ENCODE assay signal across 10 cellular contexts in genomic region chr12:53208877-53209463, GRCh38. TPM values are rescaled to one million over a fixed set of nuclear protein-coding genes. Genes with fewer than 3 reads are reported as not detected.
A peak's percentile ranks its signal among the peaks of the same experiment; 100 is the strongest.
DNase-seq lines count a peak whose midpoint lies in the region; ATAC-seq and TF ChIP-seq lines count a peak whose summit lies in the region.
"Had no signal": no experiment of that assay in that cellular context is flagged by ENCODE, and none has a peak within 500 bp of the region (broad histone marks: within the 10 kb centered on the region; RNA-seq: fewer than 3 reads in every experiment).

No MANE protein-coding gene starts in this region.

- no peaks in the 10 kb centered on the region for H3K9me3 Mint-ChIP-seq in central memory CD8-positive, alpha-beta T cell

- H3K4me1 ChIP-seq in ascending aorta = peaks cover 0 to 4% of the 10 kb centered on the region in 2 donors

- no peaks in the 10 kb centered on the region for H3K27me3 ChIP-seq in ascending aorta

- peak overlapping the region; percentile 78 for H3K4me3 Mint-ChIP-seq in central memory CD8-positive, alpha-beta T cell

- peaks cover 38 to 43% of the 10 kb centered on the region in 2 donors for H3K36me3 ChIP-seq in ascending aorta

- no peaks in the 10 kb centered on the region for H3K27me3 Mint-ChIP-seq in central memory CD8-positive, alpha-beta T cell

- peaks cover 63% of the 10 kb centered on the region for H3K4me1 Mint-ChIP-seq in central memory CD8-positive, alpha-beta T cell

- no peaks in the 10 kb centered on the region for H3K9me3 ChIP-seq in ascending aorta

- no peak for TF ChIP-seq CTCF in ascending aorta (IDR thresholded peaks at IDR 0.05)

- H3K27ac Mint-ChIP-seq in central memory CD8-positive, alpha-beta T cell (ENCODE audit: low read depth) = peak overlapping the region; percentile 86

- H3K36me3 Mint-ChIP-seq in central memory CD8-positive, alpha-beta T cell (ENCODE audit: insufficient read depth) = peaks cover 29% of the 10 kb centered on the region

- peak; percentile 33 for DNase-seq in stimulated activated CD4-positive, alpha-beta T cell treated with anti-CD3 and anti-CD28 coated beads, Interleukin-4, amount 100 ng/mL, for 24 hours
- DNase-seq in stimulated activated CD4-positive, alpha-beta T cell treated with anti-CD3 and anti-CD28 coated beads, Interleukin-2, amount 100 ng/mL, for 48 hours = no peak
- DNase-seq in Kasumi-1 (lab: John Stamatoyannopoulos, UW) = peak; percentile 46 to 65
- no peak for DNase-seq in central memory CD8-positive, alpha-beta T cell (ENCODE audit: low spot score in 2 of 2)
- no peak for DNase-seq in ascending aorta (ENCODE audit: low spot score in 2 of 2)
- DNase-seq in NCI-H526 (lab: John Stamatoyannopoulos, UW) = no peak
- DNase-seq in 8988T = no peak
- DNase-seq: anterior cingulate cortex, kidney had no signal

- H3K4me3 ChIP-seq in ascending aorta = peak overlapping the region in 1 of 2 donors; percentile 29

- no peak for ATAC-seq in central memory CD8-positive, alpha-beta T cell (replicated peaks; ENCODE audit: extremely low read depth, poor library complexity, severe bottlenecking)
- ATAC-seq in HG03457 (IDR thresholded peaks at IDR 0.05; ENCODE audit: unreplicated experiment) = no peak

- H3K27ac ChIP-seq in ascending aorta = peak overlapping the region in 1 of 2 donors; percentile 5

- intact Hi-C loops in ascending aorta (cut with DNase I) = no loop called here

RNA-seq across cellular contexts. Expression of gene ITGB7, which starts 1.9 kb away (rescaled TPM):
- total RNA-seq in ascending aorta = 1.6 TPM

RNA-seq across cellular contexts. Expression of gene RARG, which starts 23.0 kb away (rescaled TPM):
- total RNA-seq in ascending aorta = 29.8 TPM

RNA-seq across cellular contexts. Expression of gene CSAD, which starts 28.2 kb away (rescaled TPM):
- 30.7 TPM for total RNA-seq in ascending aorta

RNA-seq across cellular contexts. Expression of gene ZNF740, which starts 28.4 kb away (rescaled TPM):
- 5.9 TPM for total RNA-seq in ascending aorta

RNA-seq across cellular contexts. Expression of gene ESPL1, which starts 59.1 kb away (rescaled TPM):
- total RNA-seq in ascending aorta = not detected

Comparison
In these comparisons a context has a peak if more than half of its experiments do, and no peak if none do; other contexts are left out.
1. DNase-seq: peak in stimulated activated CD4-positive, alpha-beta T cell treated with anti-CD3 and anti-CD28 coated beads, Interleukin-4, amount 100 ng/mL, for 24 hours (single experiment) and Kasumi-1 (2 of 2); none in stimulated activated CD4-positive, alpha-beta T cell treated with anti-CD3 and anti-CD28 coated beads, Interleukin-2, amount 100 ng/mL, for 48 hours (0 of 2), central memory CD8-positive, alpha-beta T cell (0 of 2), ascending aorta (0 of 2), NCI-H526 (0 of 2) and 8988T (single experiment).